In the genomic region with DNA sequence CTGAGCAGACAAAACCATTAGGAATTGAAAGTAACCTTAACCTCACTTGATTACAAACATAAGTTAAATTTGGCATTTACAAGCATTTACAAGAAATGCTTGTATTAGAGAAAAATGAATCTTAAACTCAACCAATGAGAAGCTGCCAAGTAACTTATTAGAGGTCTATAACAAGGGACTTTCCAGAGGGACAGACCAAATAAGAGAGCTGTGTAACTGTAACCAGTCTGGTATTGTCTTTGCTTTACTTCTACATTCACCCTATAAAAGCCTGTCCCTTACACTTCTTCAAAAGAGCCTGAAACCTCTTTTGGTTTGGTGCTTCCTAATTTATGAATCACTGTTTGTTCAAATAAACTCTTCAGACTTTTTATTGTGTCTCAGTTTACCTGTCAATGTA, we compare ENCODE assay signal across 17 cellular contexts.
DNase-seq lines count a peak whose midpoint lies in the region; ATAC-seq and TF ChIP-seq lines count a peak whose summit lies in the region.
"Had no signal": no experiment of that assay in that cellular context is flagged by ENCODE, and none has a peak within 500 bp of the region (broad histone marks: within the 10 kb centered on the region; RNA-seq: fewer than 3 reads in every experiment).

No MANE protein-coding gene starts in this region.

- H3K79me2 ChIP-seq in OCI-LY3 (ENCODE audit: low read length) = no peaks in the 10 kb centered on the region

- H3K9ac ChIP-seq in OCI-LY3 (ENCODE audit: low read length) = no peak overlapping the region

- ATAC-seq in GM18520 (IDR thresholded peaks at IDR 0.05; ENCODE audit: unreplicated experiment) = peak; percentile 47
- no peak for ATAC-seq in HG03135 (IDR thresholded peaks at IDR 0.05; ENCODE audit: unreplicated experiment)
- ATAC-seq in lower lobe of right lung = no peak
- no peak for ATAC-seq in GM18867 (IDR thresholded peaks at IDR 0.05; ENCODE audit: unreplicated experiment)

- H3K4me1 ChIP-seq in OCI-LY3 (ENCODE audit: low read length) = peaks cover 8% of the 10 kb centered on the region
- no peaks in the 10 kb centered on the region for H3K4me1 ChIP-seq in lower lobe of right lung

- H3K4me2 ChIP-seq in OCI-LY3 (ENCODE audit: low read length) = no peak overlapping the region
- H3K4me2 ChIP-seq: PC-9 had no signal

- H3K36me3 ChIP-seq in OCI-LY3 (replicated peaks; ENCODE audit: low read depth, low read length) = no peaks in the 10 kb centered on the region
- no peaks in the 10 kb centered on the region for H3K36me3 ChIP-seq in lower lobe of right lung

- H2AFZ ChIP-seq in OCI-LY3 (ENCODE audit: low read depth, low read length) = peak overlapping the region; percentile 64; the same call in 1 of the 2 replicates
- H2AFZ ChIP-seq: PC-9 had no signal

- H3K4me3 ChIP-seq in OCI-LY3 (ENCODE audit: low read length) = no peak overlapping the region
- H3K4me3 ChIP-seq in lower lobe of right lung = no peak overlapping the region
- H3K4me3 ChIP-seq: PC-9 had no signal

- DNase-seq in fibroblast of peridontal ligament (ENCODE audit: extremely low read depth) (peak; percentile 29), lower lobe of right lung (no peak), kidney tubule cell (ENCODE audit: low spot score) (no peak)
- DNase-seq: EL, GF-D8, NCI-H1105, NCI-H2081, NCI-H2171, NCI-H524 treated with DMSO at 0.1 percent for 48 hours, NCI-H82, PC-9, RPMI8226, SHP77 had no signal

- no peaks in the 10 kb centered on the region for H4K20me1 ChIP-seq in OCI-LY3 (ENCODE audit: insufficient read depth, low read length)

- no peak overlapping the region for H3K27ac ChIP-seq in OCI-LY3 (ENCODE audit: low read length)
- no peak overlapping the region for H3K27ac ChIP-seq in lower lobe of right lung
- H3K27ac ChIP-seq: PC-9 had no signal

- H3K9me3 ChIP-seq in OCI-LY3 (ENCODE audit: insufficient read depth, low read length) = 0 out of 2 replicates have a peak, but pooled peaks cover 5% of the 10 kb centered on the region
- H3K9me3 ChIP-seq in lower lobe of right lung = no peaks in the 10 kb centered on the region

- TF ChIP-seq CTCF in OCI-LY3 (IDR thresholded peaks at IDR 0.05; ENCODE audit: low read depth, low read length) (no peak), lower lobe of right lung (IDR thresholded peaks at IDR 0.05) (no peak)

- H3K27me3 ChIP-seq in OCI-LY3 (ENCODE audit: low read depth, low read length) (no peaks in the 10 kb centered on the region), lower lobe of right lung (ENCODE audit: low read depth) (no peaks in the 10 kb centered on the region)

- intact Hi-C loops in lower lobe of right lung (cut with DNase I) = no loop called here
